1 cellular context compared by ENCODE assay signal in the genomic region with DNA sequence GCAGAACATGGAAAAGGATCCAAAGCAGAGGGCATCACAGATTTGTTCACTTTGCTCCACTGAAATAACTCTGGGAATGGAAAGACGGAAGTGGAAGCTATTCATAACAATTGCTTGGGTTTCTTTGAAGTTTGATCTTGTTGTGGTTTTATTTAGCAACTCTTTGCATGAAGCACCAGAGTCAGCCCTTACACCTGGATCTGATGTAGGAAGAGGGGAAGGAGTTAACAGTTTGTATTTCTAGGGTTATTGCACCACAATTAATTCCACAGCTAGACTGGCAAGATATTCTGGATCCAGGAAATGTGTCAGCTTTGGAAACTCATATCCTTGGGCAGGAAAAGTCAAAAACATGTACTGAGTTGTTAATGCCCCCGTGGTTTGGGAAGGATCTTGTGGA.
TF ChIP-seq lines count a peak whose summit lies in the region.

No MANE protein-coding gene starts in this region.

TF ChIP-seq in WTC11, 78 proteins besides CTCF, POLR2A, EP300 and RAD21 (continued from another document):
- no peak for TF ChIP-seq STAT6 (CRISPR knock-in tag; conservative IDR thresholded peaks at IDR 0.05; ENCODE audit: low read depth)
- no peak for TF ChIP-seq ZNF671 (CRISPR knock-in tag; IDR thresholded peaks at IDR 0.05)
- TF ChIP-seq GTF2I (CRISPR knock-in tag; conservative IDR thresholded peaks at IDR 0.05): no peak
- TF ChIP-seq NFATC4 (CRISPR knock-in tag; IDR thresholded peaks at IDR 0.05): no peak
- TF ChIP-seq, protein P1, sequence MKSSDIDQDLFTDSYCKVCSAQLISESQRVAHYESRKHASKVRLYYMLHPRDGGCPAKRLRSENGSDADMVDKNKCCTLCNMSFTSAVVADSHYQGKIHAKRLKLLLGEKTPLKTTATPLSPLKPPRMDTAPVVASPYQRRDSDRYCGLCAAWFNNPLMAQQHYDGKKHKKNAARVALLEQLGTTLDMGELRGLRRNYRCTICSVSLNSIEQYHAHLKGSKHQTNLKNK (CRISPR knock-in tag; IDR thresholded peaks at IDR 0.05): no peak
- TF ChIP-seq ZNF232 (CRISPR knock-in tag; IDR thresholded peaks at IDR 0.05): no peak
- no peak for TF ChIP-seq ZNF138 (CRISPR knock-in tag; conservative IDR thresholded peaks at IDR 0.05)
- TF ChIP-seq RORB (CRISPR knock-in tag; IDR thresholded peaks at IDR 0.05): no peak
- no peak for TF ChIP-seq E2F5 (CRISPR knock-in tag; IDR thresholded peaks at IDR 0.05)
- no peak for TF ChIP-seq JAZF1 (CRISPR knock-in tag; IDR thresholded peaks at IDR 0.05)
- TF ChIP-seq ZNF512 (CRISPR knock-in tag; IDR thresholded peaks at IDR 0.05; ENCODE audit: borderline replicate concordance): no peak
- no peak for TF ChIP-seq CREM (CRISPR knock-in tag; IDR thresholded peaks at IDR 0.05)
- no peak for TF ChIP-seq FOXP4 (CRISPR knock-in tag; IDR thresholded peaks at IDR 0.05)
- TF ChIP-seq, protein P2, sequence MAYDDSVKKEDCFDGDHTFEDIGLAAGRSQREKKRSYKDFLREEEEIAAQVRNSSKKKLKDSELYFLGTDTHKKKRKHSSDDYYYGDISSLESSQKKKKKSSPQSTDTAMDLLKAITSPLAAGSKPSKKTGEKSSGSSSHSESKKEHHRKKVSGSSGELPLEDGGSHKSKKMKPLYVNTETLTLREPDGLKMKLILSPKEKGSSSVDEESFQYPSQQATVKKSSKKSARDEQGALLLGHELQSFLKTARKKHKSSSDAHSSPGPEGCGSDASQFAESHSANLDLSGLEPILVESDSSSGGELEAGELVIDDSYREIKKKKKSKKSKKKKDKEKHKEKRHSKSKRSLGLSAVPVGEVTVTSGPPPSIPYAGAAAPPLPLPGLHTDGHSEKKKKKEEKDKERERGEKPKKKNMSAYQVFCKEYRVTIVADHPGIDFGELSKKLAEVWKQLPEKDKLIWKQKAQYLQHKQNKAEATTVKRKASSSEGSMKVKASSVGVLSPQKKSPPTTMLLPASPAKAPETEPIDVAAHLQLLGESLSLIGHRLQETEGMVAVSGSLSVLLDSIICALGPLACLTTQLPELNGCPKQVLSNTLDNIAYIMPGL (CRISPR knock-in tag; IDR thresholded peaks at IDR 0.05): no peak
- TF ChIP-seq AFF4 (CRISPR knock-in tag; IDR thresholded peaks at IDR 0.05; ENCODE audit: borderline replicate concordance): no peak
- TF ChIP-seq CREB1 (CRISPR knock-in tag; IDR thresholded peaks at IDR 0.05): no peak
